In the genomic region with DNA sequence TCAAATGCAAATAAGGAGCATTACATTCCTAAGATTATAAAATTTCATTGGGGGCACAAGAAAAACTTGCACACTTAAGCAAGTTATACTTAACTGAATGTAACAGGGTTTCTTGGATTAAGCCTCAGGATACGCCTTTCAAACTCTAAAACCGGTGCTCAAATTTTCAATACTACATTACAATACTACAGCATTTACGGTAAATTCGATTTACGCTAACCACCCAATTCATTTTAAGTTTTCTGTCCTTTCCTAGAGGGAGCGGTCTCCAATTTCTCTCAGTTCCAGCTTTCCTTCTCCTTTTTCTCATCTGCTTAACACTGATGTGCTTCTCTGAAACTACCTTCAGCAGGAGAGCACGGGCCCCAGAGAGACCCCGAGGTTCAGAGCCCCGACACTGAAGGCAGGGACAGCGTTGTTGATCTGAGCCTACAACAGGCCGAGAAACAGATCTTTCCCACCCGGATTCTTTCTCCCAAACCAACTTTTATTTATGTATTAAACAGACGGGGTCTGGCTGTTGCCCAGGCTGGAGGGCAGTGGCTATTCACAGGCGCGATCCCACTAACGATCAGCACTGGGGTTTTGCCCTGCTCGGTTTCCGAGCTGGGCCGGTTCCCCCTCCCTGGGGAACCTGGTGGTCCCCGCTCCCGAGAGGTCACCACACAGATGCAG, we compare ENCODE assay signal across 8 cellular contexts. TPM values are rescaled to one million over a fixed set of nuclear protein-coding genes. Genes with fewer than 3 reads are reported as not detected.
A peak's percentile ranks its signal among the peaks of the same experiment; 100 is the strongest.
DNase-seq lines count a peak whose midpoint lies in the region; ATAC-seq and TF ChIP-seq lines count a peak whose summit lies in the region.

No MANE protein-coding gene starts in this region.

- peak overlapping the region; percentile 100 for H3K4me3 ChIP-seq in epithelial cell of proximal tubule (ENCODE audit: low read depth, low read length)

- H3K4me3 Mint-ChIP-seq in activated CD8-positive, alpha-beta memory T cell treated with anti-CD3 and anti-CD28 coated beads, Interleukin-2, amount 10 ng/mL, durations not matched to agents 7 days and 5 days: peak overlapping the region; percentile 88
- peak overlapping the region; percentile 100 for H3K4me3 Mint-ChIP-seq in osteocyte (ENCODE audit: unreplicated experiment)

- CTCF ChIA-PET in activated CD8-positive, alpha-beta memory T cell treated with anti-CD3 and anti-CD28 coated beads, Interleukin-2, amount 10 ng/mL, durations not matched to agents 7 days and 5 days (lab: Charles Lee): interaction anchor here (0.6 to 5.0 kb wide), 14 partner anchors 10 to 184 kb away, joined by 3 to 61 read pairs (median 5); a partner anchor contains a TSS

- ATAC-seq in activated CD8-positive, alpha-beta memory T cell treated with anti-CD3 and anti-CD28 coated beads, Interleukin-2, amount 10 ng/mL, durations not matched to agents 7 days and 5 days: no peak

- H3K27me3 Mint-ChIP-seq in activated CD8-positive, alpha-beta memory T cell treated with anti-CD3 and anti-CD28 coated beads, Interleukin-2, amount 10 ng/mL, durations not matched to agents 7 days and 5 days: no peaks in the 10 kb centered on the region
- H3K27me3 Mint-ChIP-seq in osteocyte (ENCODE audit: unreplicated experiment): no peaks in the 10 kb centered on the region

- peak overlapping the region; percentile 94 for H3K27ac Mint-ChIP-seq in activated CD8-positive, alpha-beta memory T cell treated with anti-CD3 and anti-CD28 coated beads, Interleukin-2, amount 10 ng/mL, durations not matched to agents 7 days and 5 days
- peak overlapping the region; percentile 100 for H3K27ac Mint-ChIP-seq in osteocyte (ENCODE audit: unreplicated experiment)

- H3K9me3 Mint-ChIP-seq in activated CD8-positive, alpha-beta memory T cell treated with anti-CD3 and anti-CD28 coated beads, Interleukin-2, amount 10 ng/mL, durations not matched to agents 7 days and 5 days (ENCODE audit: low read depth): no peaks in the 10 kb centered on the region
- no peaks in the 10 kb centered on the region for H3K9me3 Mint-ChIP-seq in osteocyte (ENCODE audit: unreplicated experiment)

- peaks cover 22% of the 10 kb centered on the region for H3K4me1 Mint-ChIP-seq in activated CD8-positive, alpha-beta memory T cell treated with anti-CD3 and anti-CD28 coated beads, Interleukin-2, amount 10 ng/mL, durations not matched to agents 7 days and 5 days
- peaks cover 20% of the 10 kb centered on the region for H3K4me1 Mint-ChIP-seq in osteocyte (ENCODE audit: unreplicated experiment)

- peaks cover 21% of the 10 kb centered on the region for H3K36me3 Mint-ChIP-seq in activated CD8-positive, alpha-beta memory T cell treated with anti-CD3 and anti-CD28 coated beads, Interleukin-2, amount 10 ng/mL, durations not matched to agents 7 days and 5 days
- H3K36me3 Mint-ChIP-seq in osteocyte (ENCODE audit: unreplicated experiment): peaks cover 1% of the 10 kb centered on the region

- no peak for DNase-seq in activated CD8-positive, alpha-beta memory T cell treated with anti-CD3 and anti-CD28 coated beads, Interleukin-2, amount 10 ng/mL, durations not matched to agents 7 days and 5 days
- no peak for DNase-seq in activated CD8-positive, alpha-beta memory T cell treated with anti-CD3 and anti-CD28 coated beads, Interleukin-2, amount 50 U/mL, for 48 hours
- DNase-seq in RPMI8226 (peak; percentile 21), epithelial cell of proximal tubule (ENCODE audit: low read depth) (no peak), osteocyte (ENCODE audit: extremely low spot score, unreplicated experiment) (no peak), NCI-H226 (no peak), GM19238 (ENCODE audit: insufficient read length, low spot score) (no peak)
- no peak for DNase-seq in activated CD4-positive, alpha-beta T cell treated with anti-CD3 and anti-CD28 coated beads, Interleukin-2, amount 50 U/mL, for 1 hour

- TF ChIP-seq CTCF in epithelial cell of proximal tubule (conservative IDR thresholded peaks at IDR 0.05; ENCODE audit: low read depth, low read length): no peak
- TF ChIP-seq CTCF in osteocyte (IDR thresholded peaks at IDR 0.05): no peak

RNA-seq across cellular contexts. Expression of a gene that starts 0.8 kb away (rescaled TPM):
- under 1 TPM; 0.53 to 0.91 TPM for total RNA-seq in activated CD8-positive, alpha-beta memory T cell treated with anti-CD3 and anti-CD28 coated beads, Interleukin-2, amount 10 ng/mL, durations not matched to agents 7 days and 5 days
- total RNA-seq in epithelial cell of proximal tubule: 0.69 and 0.87 TPM in 2 replicates
- total RNA-seq in osteocyte: 5.9 and 6.2 TPM in 2 replicates

RNA-seq across cellular contexts. Expression of a gene that starts 21.9 kb away (rescaled TPM):
- total RNA-seq in activated CD8-positive, alpha-beta memory T cell treated with anti-CD3 and anti-CD28 coated beads, Interleukin-2, amount 10 ng/mL, durations not matched to agents 7 days and 5 days: 10 to 100 TPM; 12.1 to 13.2 TPM
- total RNA-seq in epithelial cell of proximal tubule: 10.3 and 11.1 TPM in 2 replicates
- total RNA-seq in osteocyte: 17.7 and 19.4 TPM in 2 replicates

RNA-seq across cellular contexts. Expression of a gene that starts 34.8 kb away (rescaled TPM):
- total RNA-seq in activated CD8-positive, alpha-beta memory T cell treated with anti-CD3 and anti-CD28 coated beads, Interleukin-2, amount 10 ng/mL, durations not matched to agents 7 days and 5 days: 1 to 10 TPM; 7.1 to 7.4 TPM
- total RNA-seq in epithelial cell of proximal tubule (3.6 and 5.1 TPM in 2 replicates), osteocyte (10.2 and 10.7 TPM in 2 replicates)
